Comparison of ENCODE assay signal across 19 cellular contexts in the genomic region with DNA sequence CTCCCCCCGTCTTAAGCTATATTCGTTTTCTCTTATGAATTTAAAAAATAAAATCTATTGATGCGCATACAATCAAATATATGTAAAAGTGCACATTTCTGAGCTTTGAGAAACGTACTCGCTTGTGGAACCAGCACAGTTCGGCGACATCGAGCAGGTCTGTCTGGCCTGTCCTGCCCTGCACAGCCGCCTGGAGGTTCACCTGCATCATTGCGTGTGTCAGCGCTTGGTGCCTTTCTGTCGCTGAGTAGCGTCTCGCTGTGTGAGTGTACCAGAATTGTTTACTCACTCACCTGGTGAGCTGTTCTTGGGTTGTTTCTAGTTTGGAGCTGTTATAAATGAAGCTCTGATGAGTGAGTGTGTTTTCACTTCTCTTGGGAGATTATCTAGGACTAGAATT.
DNase-seq lines count a peak whose midpoint lies in the region; ATAC-seq, FAIRE-seq and TF ChIP-seq lines count a peak whose summit lies in the region.
"Had no signal": no experiment of that assay in that cellular context is flagged by ENCODE, and none has a peak within 500 bp of the region (broad histone marks: within the 10 kb centered on the region; RNA-seq: fewer than 3 reads in every experiment).

No MANE protein-coding gene starts in this region.

- no peaks in the 10 kb centered on the region for H3K27me3 Mint-ChIP-seq in progenitor cell of endocrine pancreas
- no peaks in the 10 kb centered on the region for H3K27me3 Mint-ChIP-seq in activated T-cell treated with anti-CD3 and anti-CD28 coated beads, Interleukin-2, amount 50 U/mL, for 24 hours
- H3K27me3 Mint-ChIP-seq: activated T-helper 17 cell treated with anti-CD3 and anti-CD28 coated beads, Interleukin-2, amount 50 U/mL, for 72 hours; central memory CD8-positive, alpha-beta T cell had no signal

- no peak overlapping the region for H3K4me3 Mint-ChIP-seq in progenitor cell of endocrine pancreas (ENCODE audit: low read depth)
- no peak overlapping the region for H3K4me3 Mint-ChIP-seq in activated T-cell treated with anti-CD3 and anti-CD28 coated beads, Interleukin-2, amount 50 U/mL, for 24 hours
- H3K4me3 Mint-ChIP-seq: activated T-helper 17 cell treated with anti-CD3 and anti-CD28 coated beads, Interleukin-2, amount 50 U/mL, for 72 hours; central memory CD8-positive, alpha-beta T cell had no signal

- peak; percentile 63 for DNase-seq in H7
- DNase-seq in NCI-H2081 treated with DMSO at 0.1 percent for 48 hours (lab: John Stamatoyannopoulos, UW), result peak; percentile 60
- DNase-seq in bronchial epithelial cell (ENCODE audit: low read depth), result peak; percentile 25
- DNase-seq in progenitor cell of endocrine pancreas (ENCODE audit: low spot score, unreplicated experiment), result no peak
- DNase-seq in NCI-H1930 (lab: John Stamatoyannopoulos, UW), result no peak
- no peak for DNase-seq in activated T-cell treated with anti-CD3 and anti-CD28 coated beads, Interleukin-2, amount 50 U/mL, for 24 hours
- DNase-seq: activated CD8-positive, alpha-beta memory T cell treated with anti-CD3 and anti-CD28 coated beads for 24 hours; C1 segment of cervical spinal cord; IMR-90; left colon; NCI-H1092; NCI-H226; ovary; stimulated activated CD4-positive, alpha-beta T cell treated with anti-CD3 and anti-CD28 coated beads, Interleukin-4, amount 100 ng/mL, for 4 hours had no signal

- H3K9me3 Mint-ChIP-seq in progenitor cell of endocrine pancreas (ENCODE audit: low read depth), result no peaks in the 10 kb centered on the region
- no peaks in the 10 kb centered on the region for H3K9me3 Mint-ChIP-seq in activated T-cell treated with anti-CD3 and anti-CD28 coated beads, Interleukin-2, amount 50 U/mL, for 24 hours
- H3K9me3 Mint-ChIP-seq: activated T-helper 17 cell treated with anti-CD3 and anti-CD28 coated beads, Interleukin-2, amount 50 U/mL, for 72 hours; central memory CD8-positive, alpha-beta T cell had no signal

- no peak overlapping the region for H3K4me3 ChIP-seq in H7 (ENCODE audit: insufficient read depth, low read depth, low read length)
- no peak overlapping the region for H3K4me3 ChIP-seq in bronchial epithelial cell (ENCODE audit: low read depth, low read length)
- H3K4me3 ChIP-seq: ovary, Peyer's patch, skin epidermis had no signal

- no peak for ATAC-seq in HG03039 (IDR thresholded peaks at IDR 0.05; ENCODE audit: unreplicated experiment)
- ATAC-seq: activated T-helper 17 cell treated with anti-CD3 and anti-CD28 coated beads, Interleukin-2, amount 50 U/mL, for 72 hours; left colon had no signal

- H3K36me3 Mint-ChIP-seq in progenitor cell of endocrine pancreas (ENCODE audit: insufficient read depth), result no peaks in the 10 kb centered on the region
- no peaks in the 10 kb centered on the region for H3K36me3 Mint-ChIP-seq in activated T-cell treated with anti-CD3 and anti-CD28 coated beads, Interleukin-2, amount 50 U/mL, for 24 hours (ENCODE audit: low read depth)

- H3K4me1 Mint-ChIP-seq in progenitor cell of endocrine pancreas (ENCODE audit: low read depth), result peaks cover 5% of the 10 kb centered on the region
- H3K4me1 Mint-ChIP-seq in activated T-cell treated with anti-CD3 and anti-CD28 coated beads, Interleukin-2, amount 50 U/mL, for 24 hours (ENCODE audit: low read depth), result no peaks in the 10 kb centered on the region
- H3K4me1 Mint-ChIP-seq: activated T-helper 17 cell treated with anti-CD3 and anti-CD28 coated beads, Interleukin-2, amount 50 U/mL, for 72 hours had no signal

- FAIRE-seq in bronchial epithelial cell (lab: Jason Lieb, UNC), result no peak

- no peak overlapping the region for H3K27ac Mint-ChIP-seq in progenitor cell of endocrine pancreas
- H3K27ac Mint-ChIP-seq in activated T-cell treated with anti-CD3 and anti-CD28 coated beads, Interleukin-2, amount 50 U/mL, for 24 hours, result no peak overlapping the region
- H3K27ac Mint-ChIP-seq: activated T-helper 17 cell treated with anti-CD3 and anti-CD28 coated beads, Interleukin-2, amount 50 U/mL, for 72 hours had no signal

- TF ChIP-seq CTCF in bronchial epithelial cell (IDR thresholded peaks at IDR 0.05; ENCODE audit: insufficient read depth, low read length, severe bottlenecking) (peak; percentile 26), progenitor cell of endocrine pancreas (IDR thresholded peaks at IDR 0.05; ENCODE audit: unreplicated experiment) (peak; percentile 30)

- H3K36me3 ChIP-seq in H7 (replicated peaks; ENCODE audit: control insufficient read depth, insufficient read depth, low read length), result no peaks in the 10 kb centered on the region
- H3K36me3 ChIP-seq in bronchial epithelial cell (ENCODE audit: control insufficient read depth, insufficient read depth, low read length), result no peaks in the 10 kb centered on the region
- H3K36me3 ChIP-seq: ovary, Peyer's patch had no signal

- no peaks in the 10 kb centered on the region for H3K27me3 ChIP-seq in H7 (ENCODE audit: control insufficient read depth, insufficient read depth, low read length)
- no peaks in the 10 kb centered on the region for H3K27me3 ChIP-seq in bronchial epithelial cell (ENCODE audit: control insufficient read depth, insufficient read depth, low read length)
- H3K27me3 ChIP-seq: ovary, Peyer's patch had no signal

Comparison
In these comparisons a context has a peak if more than half of its experiments do, and no peak if none do; other contexts are left out.
1. DNase-seq: peak in H7 (single experiment), NCI-H2081 treated with DMSO at 0.1 percent for 48 hours (single experiment) and bronchial epithelial cell (single experiment); none in progenitor cell of endocrine pancreas (single experiment), NCI-H1930 (0 of 2) and activated T-cell treated with anti-CD3 and anti-CD28 coated beads, Interleukin-2, amount 50 U/mL, for 24 hours (single experiment).